In the genomic region with DNA sequence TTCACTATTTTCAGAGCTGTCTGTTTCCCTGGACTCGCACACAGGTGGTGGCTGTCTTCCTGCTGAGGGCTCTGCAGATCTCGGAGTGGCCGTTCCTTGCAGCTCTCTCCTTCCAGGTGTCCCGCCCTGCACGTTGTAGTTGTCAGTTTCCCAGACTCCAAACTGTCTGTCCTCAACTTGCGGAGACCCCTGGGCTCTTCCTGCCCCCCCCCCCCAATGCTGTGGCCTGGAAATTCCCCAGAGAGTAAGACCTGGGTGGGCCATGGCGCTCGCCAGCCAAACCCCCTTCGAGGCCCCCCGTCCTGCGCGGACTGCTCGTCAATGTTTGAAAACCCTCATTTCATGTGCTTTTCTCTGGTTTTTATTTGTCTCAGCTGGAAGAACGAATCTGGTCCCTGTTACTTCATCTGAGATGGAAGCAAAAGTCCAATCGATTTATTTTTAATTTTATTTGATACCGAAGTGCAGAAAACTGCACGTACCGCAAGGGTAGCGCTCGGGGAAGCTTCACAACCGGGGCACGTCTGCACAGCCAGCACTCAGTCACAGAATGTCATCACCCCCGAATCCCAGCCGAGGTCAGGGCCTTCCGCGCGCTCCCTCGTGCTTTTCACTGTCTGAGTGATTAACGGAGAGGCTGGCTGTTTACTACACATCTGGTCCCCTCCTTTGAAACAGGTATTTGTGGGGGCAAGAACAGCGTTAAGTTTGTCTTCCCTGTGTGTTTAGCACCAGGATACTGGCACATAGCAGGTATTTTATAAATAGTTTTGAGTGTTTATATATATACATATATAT, we compare ENCODE assay signal across 35 cellular contexts. TPM values are rescaled to one million over a fixed set of nuclear protein-coding genes. Genes with fewer than 3 reads are reported as not detected.
"Had no signal": no experiment of that assay in that cellular context is flagged by ENCODE, and none has a peak within 500 bp of the region (broad histone marks: within the 10 kb centered on the region; RNA-seq: fewer than 3 reads in every experiment).

No MANE protein-coding gene starts in this region.

- H3K9me3 Mint-ChIP-seq: stimulated activated memory B cell treated with anti-CD40 and anti-IgM and Interleukin-4, amounts not matched to agents 10 μg/mL and 1 μg/mL and 100 μg/mL, for 72 hours; stimulated activated naive CD8-positive, alpha-beta T cell treated with anti-CD3 and anti-CD28 coated beads, Interleukin-15, amount 100 ng/mL, for 72 hours; type B pancreatic cell had no signal

- H3K27ac Mint-ChIP-seq: activated naive CD8-positive, alpha-beta T cell; nephron; stimulated activated memory B cell treated with anti-CD40 and anti-IgM and Interleukin-4, amounts not matched to agents 10 μg/mL and 1 μg/mL and 100 μg/mL, for 72 hours; T-helper 1 cell treated with Interleukin-12 subunit alpha and Interleukin-12 subunit beta and Interleukin-4 antibody, amounts not matched to agents 30 μg/mL and 1 μg/mL, for 36 hours; type B pancreatic cell had no signal

- H3K4me3 ChIP-seq: body of pancreas, colonic mucosa, dorsolateral prefrontal cortex, gastrocnemius medialis, hepatocyte, lower lobe of right lung, mucosa of descending colon, pancreas, prostate gland, uterus had no signal

- H3K27me3 Mint-ChIP-seq: activated naive CD8-positive, alpha-beta T cell had no signal

- ATAC-seq: body of pancreas; gastrocnemius medialis; left colon; lower lobe of right lung; mucosa of descending colon; pancreas; sciatic nerve; stimulated activated memory B cell treated with anti-CD40 and anti-IgM and Interleukin-4, amounts not matched to agents 10 μg/mL and 1 μg/mL and 100 μg/mL, for 72 hours; stimulated activated naive CD8-positive, alpha-beta T cell treated with anti-CD3 and anti-CD28 coated beads, Interleukin-15, amount 100 ng/mL, for 72 hours had no signal

- H3K36me3 Mint-ChIP-seq: activated naive CD8-positive, alpha-beta T cell; stimulated activated memory B cell treated with anti-CD40 and anti-IgM and Interleukin-4, amounts not matched to agents 10 μg/mL and 1 μg/mL and 100 μg/mL, for 72 hours had no signal

- DNase-seq: activated CD4-positive, alpha-beta T cell treated with anti-CD3 and anti-CD28 coated beads for 4 hours; activated CD4-positive, alpha-beta T cell treated with anti-CD3 and anti-CD28 coated beads, Interleukin-2, amount 50 U/mL, for 48 hours; activated naive CD4-positive, alpha-beta T cell treated with Interleukin-2 at 50 U/mL for 16 hours; activated T-cell treated with anti-CD3 and anti-CD28 coated beads, Interleukin-2, amount 50 U/mL, for 48 hours; anterior cingulate cortex; body of pancreas; cerebellar nuclear complex; colonic mucosa; effector memory CD4-positive, alpha-beta T cell; gastrocnemius medialis; left colon; lower lobe of right lung; mesendoderm; mucosa of descending colon; pancreas; retina; small intestine; stimulated activated CD4-positive, alpha-beta T cell treated with anti-CD3 and anti-CD28 coated beads, Interleukin-1b, Interleukin-23, amount 100 ng/mL, for 48 hours; stimulated activated CD4-positive, alpha-beta T cell treated with anti-CD3 and anti-CD28 coated beads, Interleukin-4, amount 100 ng/mL, for 4 hours; stimulated activated CD8-positive, alpha-beta memory T cell treated with anti-CD3 and anti-CD28 coated beads, Interleukin-4, amount 100 ng/mL, for 48 hours; stimulated activated naive CD8-positive, alpha-beta T cell treated with anti-CD3 and anti-CD28 coated beads, Interleukin-15, amount 100 ng/mL, for 72 hours; substantia nigra; SW 1271; T-helper 9 cell; uterus had no signal

- H3K4me1 Mint-ChIP-seq: nephron had no signal

- H3K4me3 Mint-ChIP-seq: activated naive CD8-positive, alpha-beta T cell; nephron; stimulated activated memory B cell treated with anti-CD40 and anti-IgM and Interleukin-4, amounts not matched to agents 10 μg/mL and 1 μg/mL and 100 μg/mL, for 72 hours; stimulated activated naive CD8-positive, alpha-beta T cell treated with anti-CD3 and anti-CD28 coated beads, Interleukin-15, amount 100 ng/mL, for 72 hours; T-helper 1 cell treated with Interleukin-12 subunit alpha and Interleukin-12 subunit beta and Interleukin-4 antibody, amounts not matched to agents 30 μg/mL and 1 μg/mL, for 36 hours; type B pancreatic cell had no signal

RNA-seq across cellular contexts. Expression of a gene that starts 46.4 kb away (rescaled TPM):
- total RNA-seq: colonic mucosa, left colon, lower lobe of right lung, mucosa of descending colon, myocyte had no signal
